29 cellular contexts compared by ENCODE assay signal in the genomic region with DNA sequence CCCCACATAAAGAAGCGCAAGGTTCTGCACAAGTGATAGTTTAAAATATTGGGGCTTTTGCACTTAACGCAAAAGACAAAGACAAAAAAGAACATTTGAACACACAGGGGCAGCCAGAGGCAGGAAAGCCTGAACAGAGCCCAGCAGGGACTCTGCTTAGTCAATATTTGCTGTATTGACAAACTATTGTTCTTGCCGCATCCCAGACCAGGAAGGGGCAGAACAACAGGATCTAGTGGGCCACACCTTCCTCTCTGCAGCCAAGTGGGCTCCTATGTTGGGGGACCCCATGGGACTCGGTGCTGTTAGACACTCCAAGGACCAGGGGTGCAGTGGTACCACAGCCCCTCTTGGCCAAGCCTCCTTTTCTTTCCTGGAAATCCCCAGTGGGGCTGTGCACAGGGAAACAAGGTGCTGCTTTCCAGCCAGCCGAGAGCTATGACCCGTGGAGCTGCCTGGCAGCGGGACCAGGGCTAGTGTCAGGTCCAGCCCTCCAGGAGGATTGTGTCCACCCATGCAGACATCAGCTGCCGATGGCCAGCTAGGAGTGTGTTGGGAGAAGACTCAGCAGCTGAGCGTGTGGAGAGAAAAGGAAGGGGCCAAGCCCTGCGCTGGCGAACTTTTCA. TPM values are rescaled to one million over a fixed set of nuclear protein-coding genes. Genes with fewer than 3 reads are reported as not detected.
DNase-seq lines count a peak whose midpoint lies in the region; ATAC-seq and TF ChIP-seq lines count a peak whose summit lies in the region.
"Had no signal": no experiment of that assay in that cellular context is flagged by ENCODE, and none has a peak within 500 bp of the region (broad histone marks: within the 10 kb centered on the region; RNA-seq: fewer than 3 reads in every experiment).

No MANE protein-coding gene starts in this region.

- H3K9me3 ChIP-seq in esophagus muscularis mucosa (peaks cover 0 to 23% (median 17%) of the 10 kb centered on the region in 4 donors), neural progenitor cell (ENCODE audit: low read depth) (no peaks in the 10 kb centered on the region)
- H3K9me3 ChIP-seq: prostate gland had no signal

- H3K27me3 ChIP-seq in esophagus muscularis mucosa, result peaks cover 0 to 25% (median 0%) of the 10 kb centered on the region in 4 donors
- no peaks in the 10 kb centered on the region for H3K27me3 ChIP-seq in neural progenitor cell
- H3K27me3 ChIP-seq: BLaER1, transverse colon had no signal

- no peak overlapping the region for H3K9ac ChIP-seq in neural progenitor cell
- H3K9ac ChIP-seq: BLaER1 had no signal

- no peaks in the 10 kb centered on the region for H3F3A ChIP-seq in neural progenitor cell (ENCODE audit: low read depth)

- DNase-seq in NCI-H1092 (lab: John Stamatoyannopoulos, UW) (peak; percentile 46), NCI-H748 treated with DMSO at 0.1 percent for 48 hours (lab: John Stamatoyannopoulos, UW) (peak; percentile 71), esophagus muscularis mucosa (ENCODE audit: extremely low spot score) (peak; percentile 89), osteocyte (ENCODE audit: extremely low spot score, unreplicated experiment) (peak; percentile 80), neural progenitor cell (ENCODE audit: low spot score) (no peak)
- DNase-seq: activated CD4-positive, alpha-beta memory T cell treated with anti-CD3 and anti-CD28 coated beads, Interleukin-2, amount 10 ng/mL, durations not matched to agents 7 days and 5 days; activated naive CD4-positive, alpha-beta T cell treated with anti-CD3 and anti-CD28 coated beads, Interleukin-2, amount 10 ng/mL, durations not matched to agents 7 days and 5 days; amniotic stem cell; DMS79; effector CD8-positive, alpha-beta T cell; islet precursor cell; left ventricle myocardium superior; MV-4-11; naive B cell; NCI-H187; NCI-H2171; NCI-H510A treated with DMSO at 0.1 percent for 48 hours; nucleus accumbens; SHP77; stimulated activated CD4-positive, alpha-beta T cell treated with anti-CD3 and anti-CD28 coated beads, Interleukin-4, amount 100 ng/mL, for 1 hour; transverse colon had no signal

- TF ChIP-seq CTCF in esophagus muscularis mucosa (IDR thresholded peaks at IDR 0.05) (no peak), osteocyte (IDR thresholded peaks at IDR 0.05) (no peak), neural progenitor cell (IDR thresholded peaks at IDR 0.05) (no peak)

- H3K27ac ChIP-seq in esophagus muscularis mucosa (replicated peaks in 1 of 4) (no peak overlapping the region), neural progenitor cell (no peak overlapping the region)
- H3K27ac ChIP-seq: BLaER1, epithelial cell of prostate, prostate gland, transverse colon had no signal

- no peak overlapping the region for H3K27ac Mint-ChIP-seq in osteocyte (ENCODE audit: unreplicated experiment)
- H3K27ac Mint-ChIP-seq in neural progenitor cell, result no peak overlapping the region
- H3K27ac Mint-ChIP-seq: activated CD4-positive, alpha-beta memory T cell treated with anti-CD3 and anti-CD28 coated beads, Interleukin-2, amount 10 ng/mL, durations not matched to agents 7 days and 5 days; activated naive CD4-positive, alpha-beta T cell treated with anti-CD3 and anti-CD28 coated beads, Interleukin-2, amount 10 ng/mL, durations not matched to agents 7 days and 5 days; brain; IgD-negative memory B cell; naive B cell had no signal

- H3K4me3 ChIP-seq in esophagus muscularis mucosa, result no peak overlapping the region
- no peak overlapping the region for H3K4me3 ChIP-seq in neural progenitor cell
- H3K4me3 ChIP-seq: BLaER1, prostate gland, transverse colon had no signal

- no peak overlapping the region for H3K4me2 ChIP-seq in neural progenitor cell

- H3K36me3 Mint-ChIP-seq in osteocyte (ENCODE audit: unreplicated experiment), result no peaks in the 10 kb centered on the region
- H3K36me3 Mint-ChIP-seq in neural progenitor cell, result no peaks in the 10 kb centered on the region
- H3K36me3 Mint-ChIP-seq: activated naive CD4-positive, alpha-beta T cell treated with anti-CD3 and anti-CD28 coated beads, Interleukin-2, amount 10 ng/mL, durations not matched to agents 7 days and 5 days; brain; IgD-negative memory B cell had no signal

- H2AFZ ChIP-seq in neural progenitor cell (replicated peaks), result no peak overlapping the region

- 82% methylated on average over 11 of the region's 11 CpGs for WGBS in esophagus muscularis mucosa

- no peak for TF ChIP-seq EP300 in esophagus muscularis mucosa (IDR thresholded peaks at IDR 0.05)

- H4K20me1 ChIP-seq in neural progenitor cell (ENCODE audit: low read depth), result no peaks in the 10 kb centered on the region
- H4K20me1 ChIP-seq: BLaER1 had no signal

- H3K9me3 Mint-ChIP-seq in osteocyte (ENCODE audit: unreplicated experiment) (peaks cover 11% of the 10 kb centered on the region), neural progenitor cell (peaks cover 14% of the 10 kb centered on the region)

- H3K4me1 Mint-ChIP-seq in osteocyte (ENCODE audit: unreplicated experiment), result no peaks in the 10 kb centered on the region
- peaks cover 15% of the 10 kb centered on the region for H3K4me1 Mint-ChIP-seq in neural progenitor cell
- H3K4me1 Mint-ChIP-seq: activated CD4-positive, alpha-beta memory T cell treated with anti-CD3 and anti-CD28 coated beads, Interleukin-2, amount 10 ng/mL, durations not matched to agents 7 days and 5 days; activated naive CD4-positive, alpha-beta T cell treated with anti-CD3 and anti-CD28 coated beads, Interleukin-2, amount 10 ng/mL, durations not matched to agents 7 days and 5 days; brain; IgD-negative memory B cell; naive B cell had no signal

- H3K4me1 ChIP-seq in esophagus muscularis mucosa (no peaks in the 10 kb centered on the region), neural progenitor cell (peaks cover 7% of the 10 kb centered on the region)
- H3K4me1 ChIP-seq: prostate gland, transverse colon had no signal

- ATAC-seq in SK-N-SH treated with all-trans-retinoic acid at 6 μM for 48 hours (no peak), GM19395 (IDR thresholded peaks at IDR 0.05; ENCODE audit: unreplicated experiment) (no peak)
- ATAC-seq: left ventricle myocardium superior had no signal

- H3K79me2 ChIP-seq in neural progenitor cell (ENCODE audit: low read depth), result no peaks in the 10 kb centered on the region

- intact Hi-C loops in esophagus muscularis mucosa (cut with DNase I), result no loop called here

- H3K4me3 Mint-ChIP-seq in osteocyte (ENCODE audit: unreplicated experiment) (no peak overlapping the region), neural progenitor cell (no peak overlapping the region)
- H3K4me3 Mint-ChIP-seq: activated CD4-positive, alpha-beta memory T cell treated with anti-CD3 and anti-CD28 coated beads, Interleukin-2, amount 10 ng/mL, durations not matched to agents 7 days and 5 days; activated naive CD4-positive, alpha-beta T cell treated with anti-CD3 and anti-CD28 coated beads, Interleukin-2, amount 10 ng/mL, durations not matched to agents 7 days and 5 days; brain; IgD-negative memory B cell; naive B cell had no signal

- no peak for TF ChIP-seq POLR2A in esophagus muscularis mucosa (IDR thresholded peaks at IDR 0.05; ENCODE audit: low read depth)

- H3K36me3 ChIP-seq in esophagus muscularis mucosa (no peaks in the 10 kb centered on the region), neural progenitor cell (no peaks in the 10 kb centered on the region)
- H3K36me3 ChIP-seq: prostate gland, transverse colon had no signal

- H3K27me3 Mint-ChIP-seq in osteocyte (ENCODE audit: unreplicated experiment), result peaks cover 36% of the 10 kb centered on the region
- H3K27me3 Mint-ChIP-seq in neural progenitor cell (ENCODE audit: insufficient read depth, low read depth), result peaks cover 6% of the 10 kb centered on the region
- H3K27me3 Mint-ChIP-seq: activated CD4-positive, alpha-beta memory T cell treated with anti-CD3 and anti-CD28 coated beads, Interleukin-2, amount 10 ng/mL, durations not matched to agents 7 days and 5 days; activated naive CD4-positive, alpha-beta T cell treated with anti-CD3 and anti-CD28 coated beads, Interleukin-2, amount 10 ng/mL, durations not matched to agents 7 days and 5 days had no signal

TF ChIP-seq in SK-N-SH treated with all-trans-retinoic acid at 6 μM for 48 hours, 23 proteins besides CTCF, POLR2A, EP300 and RAD21 (continues in another document):
- TF ChIP-seq PPARA (CRISPR knock-in tag; IDR thresholded peaks at IDR 0.05; ENCODE audit: borderline replicate concordance) (no peak), OSR1 (CRISPR knock-in tag; IDR thresholded peaks at IDR 0.05) (no peak), ZNF70 (CRISPR knock-in tag; IDR thresholded peaks at IDR 0.05) (no peak), SNAI2 (CRISPR knock-in tag; IDR thresholded peaks at IDR 0.05) (no peak), ZNF8 (CRISPR knock-in tag; IDR thresholded peaks at IDR 0.05) (no peak), ZFP3 (CRISPR knock-in tag; IDR thresholded peaks at IDR 0.05) (no peak), ZFP30 (CRISPR knock-in tag; IDR thresholded peaks at IDR 0.05) (no peak)
- TF ChIP-seq, protein P1, sequence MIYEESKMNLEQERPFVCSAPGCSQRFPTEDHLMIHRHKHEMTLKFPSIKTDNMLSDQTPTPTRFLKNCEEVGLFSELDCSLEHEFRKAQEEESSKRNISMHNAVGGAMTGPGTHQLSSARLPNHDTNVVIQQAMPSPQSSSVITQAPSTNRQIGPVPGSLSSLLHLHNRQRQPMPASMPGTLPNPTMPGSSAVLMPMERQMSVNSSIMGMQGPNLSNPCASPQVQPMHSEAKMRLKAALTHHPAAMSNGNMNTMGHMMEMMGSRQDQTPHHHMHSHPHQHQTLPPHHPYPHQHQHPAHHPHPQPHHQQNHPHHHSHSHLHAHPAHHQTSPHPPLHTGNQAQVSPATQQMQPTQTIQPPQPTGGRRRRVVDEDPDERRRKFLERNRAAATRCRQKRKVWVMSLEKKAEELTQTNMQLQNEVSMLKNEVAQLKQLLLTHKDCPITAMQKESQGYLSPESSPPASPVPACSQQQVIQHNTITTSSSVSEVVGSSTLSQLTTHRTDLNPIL (CRISPR knock-in tag; IDR thresholded peaks at IDR 0.05; ENCODE audit: low read depth), result no peak
- TF ChIP-seq, protein P2, sequence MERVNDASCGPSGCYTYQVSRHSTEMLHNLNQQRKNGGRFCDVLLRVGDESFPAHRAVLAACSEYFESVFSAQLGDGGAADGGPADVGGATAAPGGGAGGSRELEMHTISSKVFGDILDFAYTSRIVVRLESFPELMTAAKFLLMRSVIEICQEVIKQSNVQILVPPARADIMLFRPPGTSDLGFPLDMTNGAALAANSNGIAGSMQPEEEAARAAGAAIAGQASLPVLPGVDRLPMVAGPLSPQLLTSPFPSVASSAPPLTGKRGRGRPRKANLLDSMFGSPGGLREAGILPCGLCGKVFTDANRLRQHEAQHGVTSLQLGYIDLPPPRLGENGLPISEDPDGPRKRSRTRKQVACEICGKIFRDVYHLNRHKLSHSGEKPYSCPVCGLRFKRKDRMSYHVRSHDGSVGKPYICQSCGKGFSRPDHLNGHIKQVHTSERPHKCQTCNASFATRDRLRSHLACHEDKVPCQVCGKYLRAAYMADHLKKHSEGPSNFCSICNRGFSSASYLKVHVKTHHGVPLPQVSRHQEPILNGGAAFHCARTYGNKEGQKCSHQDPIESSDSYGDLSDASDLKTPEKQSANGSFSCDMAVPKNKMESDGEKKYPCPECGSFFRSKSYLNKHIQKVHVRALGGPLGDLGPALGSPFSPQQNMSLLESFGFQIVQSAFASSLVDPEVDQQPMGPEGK (CRISPR knock-in tag; IDR thresholded peaks at IDR 0.05; ENCODE audit: borderline replicate concordance), result no peak

RNA-seq across cellular contexts. Expression of a gene that starts 43.3 kb away (rescaled TPM):
- total RNA-seq in esophagus muscularis mucosa (100 to 1,000 TPM in 1 of 4 donors, 10 to 100 TPM in 3; 25.3 to 107 (median 48.8) TPM), osteocyte (not detected in 2 replicates), neural progenitor cell (ENCODE audit: low replicate concordance) (0.19 TPM in 1 of 2 replicates, not detected in the other)
- total RNA-seq: activated CD4-positive, alpha-beta memory T cell treated with anti-CD3 and anti-CD28 coated beads, Interleukin-2, amount 10 ng/mL, durations not matched to agents 7 days and 5 days; T-helper 2 cell treated with Interferon-gamma antibody and Interleukin-4, amounts not matched to agents 100 ng/mL and 5 ng/mL, for 36 hours had no signal

Comparison
In these comparisons a context has a peak if more than half of its experiments do, and no peak if none do; other contexts are left out.
1. RNA of a gene that starts 43.3 kb away (total RNA-seq): 25.3 to 107 TPM in esophagus muscularis mucosa; not detected in osteocyte and 0.19 TPM in neural progenitor cell; every median in the first group is over 10 times any median in the second.